Comparison of ENCODE assay signal across 16 cellular contexts in the genomic region with DNA sequence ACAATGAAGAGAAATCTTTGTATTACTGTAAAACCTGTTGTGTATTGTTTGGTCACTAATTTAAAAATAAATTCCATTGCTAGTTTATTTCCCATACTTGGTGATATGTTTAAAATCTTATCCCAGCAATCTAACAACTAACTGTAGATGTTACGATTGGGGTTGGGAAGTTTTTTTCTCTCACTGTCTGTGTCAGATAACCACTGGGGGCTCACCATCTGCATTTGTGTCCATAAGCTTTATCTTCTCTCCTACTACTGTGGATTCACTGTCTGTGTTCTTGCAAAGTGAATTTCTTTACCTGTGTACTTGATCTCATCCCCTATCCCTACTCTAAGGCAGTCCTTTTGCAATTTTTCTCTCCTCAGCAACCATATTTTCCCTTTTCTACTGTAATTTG.
"Had no signal": no experiment of that assay in that cellular context is flagged by ENCODE, and none has a peak within 500 bp of the region (broad histone marks: within the 10 kb centered on the region; RNA-seq: fewer than 3 reads in every experiment).

No MANE protein-coding gene starts in this region.

- H3K36me3 ChIP-seq: brain microvascular endothelial cell, esophagus muscularis mucosa, suprapubic skin had no signal

- H3K4me3 ChIP-seq: esophagus muscularis mucosa, lung, suprapubic skin had no signal

- H3K4me3 Mint-ChIP-seq: activated CD4-positive, alpha-beta memory T cell treated with anti-CD3 and anti-CD28 coated beads for 36 hours; nephron progenitor cell; T-helper 17 cell; type B pancreatic cell had no signal

- H3K4me1 Mint-ChIP-seq: nephron progenitor cell had no signal

- H3K27me3 Mint-ChIP-seq: activated CD4-positive, alpha-beta memory T cell treated with anti-CD3 and anti-CD28 coated beads for 36 hours; T-helper 17 cell; type B pancreatic cell had no signal

- DNase-seq: activated CD4-positive, alpha-beta memory T cell treated with anti-CD3 and anti-CD28 coated beads for 36 hours; activated CD4-positive, CD25-positive, alpha-beta regulatory T cell treated with anti-CD3 and anti-CD28 coated beads, Interleukin-2, amount 50 U/mL, for 72 hours; activated naive CD4-positive, alpha-beta T cell treated with Interleukin-2 at 50 U/mL for 16 hours; activated T-cell treated with anti-CD3 and anti-CD28 coated beads, Interleukin-2, amount 50 U/mL, for 48 hours; brain microvascular endothelial cell; dorsolateral prefrontal cortex; glutamatergic neuron; left cardiac atrium; nephron progenitor cell; stimulated activated CD4-positive, alpha-beta T cell treated with anti-CD3 and anti-CD28 coated beads, Interleukin-2, amount 100 ng/mL, for 24 hours; stimulated activated naive CD4-positive, alpha-beta T cell; T-helper 17 cell had no signal

- H3K36me3 Mint-ChIP-seq: type B pancreatic cell had no signal

- H3K9me3 ChIP-seq: esophagus muscularis mucosa, suprapubic skin had no signal

- H3K4me1 ChIP-seq: esophagus muscularis mucosa, suprapubic skin had no signal

- H3K27ac ChIP-seq: brain microvascular endothelial cell, esophagus muscularis mucosa, suprapubic skin had no signal

- H3K9me3 Mint-ChIP-seq: type B pancreatic cell had no signal

- H3K27me3 ChIP-seq: brain microvascular endothelial cell, dorsolateral prefrontal cortex, esophagus muscularis mucosa, suprapubic skin had no signal

- H3K27ac Mint-ChIP-seq: activated CD4-positive, alpha-beta memory T cell treated with anti-CD3 and anti-CD28 coated beads for 36 hours; type B pancreatic cell had no signal
